ENCODE assay signal across 37 cellular contexts in the genomic region with DNA sequence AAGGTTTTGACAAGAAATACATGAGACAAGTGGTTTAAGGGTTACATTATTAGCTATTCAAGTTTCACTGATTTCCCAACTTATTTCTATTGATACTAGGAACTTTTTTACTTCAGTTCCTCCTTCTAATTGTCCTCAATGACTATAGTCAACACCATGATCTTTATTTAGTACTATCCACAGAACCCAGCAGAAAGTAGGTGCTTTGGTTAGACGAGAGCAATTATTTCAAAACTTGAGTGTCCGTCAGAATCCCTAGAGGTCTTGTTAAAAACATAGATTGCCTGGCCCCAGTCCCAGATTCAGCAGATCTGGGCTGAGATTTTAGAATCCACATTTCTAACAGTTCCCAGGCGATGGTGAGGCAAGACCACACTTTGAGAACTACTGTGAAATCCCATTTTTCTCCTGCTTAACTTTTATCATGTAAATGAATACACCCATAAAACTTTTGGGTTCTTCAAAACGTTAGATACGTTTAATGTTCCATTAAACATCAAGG. TPM values are rescaled to one million over a fixed set of nuclear protein-coding genes. Genes with fewer than 3 reads are reported as not detected.
"Had no signal": no experiment of that assay in that cellular context is flagged by ENCODE, and none has a peak within 500 bp of the region (broad histone marks: within the 10 kb centered on the region; RNA-seq: fewer than 3 reads in every experiment).

No MANE protein-coding gene starts in this region.

- H3K9me3 ChIP-seq: adrenal gland, body of pancreas, MG63, Peyer's patch, SJSA1 had no signal

- H3K27me3 ChIP-seq: adrenal gland, body of pancreas, MG63, Peyer's patch, SJSA1 had no signal

- H3K4me3 ChIP-seq: adrenal gland, body of pancreas, MG63, Peyer's patch, SJSA1 had no signal

- H3K4me1 ChIP-seq: Peyer's patch had no signal

- ATAC-seq: activated CD8-positive, alpha-beta T cell treated with anti-CD3 and anti-CD28 coated beads, Interleukin-2, amount 10 ng/mL, durations not matched to agents 7 days and 5 days; body of pancreas; PC-3 had no signal

- H3K27ac ChIP-seq: adrenal gland, body of pancreas, Peyer's patch, SJSA1, VCaP had no signal

- DNase-seq: activated CD4-positive, alpha-beta T cell treated with anti-CD3 and anti-CD28 coated beads for 1 hour; activated CD4-positive, alpha-beta T cell treated with anti-CD3 and anti-CD28 coated beads, Interleukin-2, amount 10 ng/mL, durations not matched to agents 24 days and 14 days; activated CD4-positive, alpha-beta T cell treated with anti-CD3 and anti-CD28 coated beads, Interleukin-2, amount 50 U/mL, for 4 hours; activated CD4-positive, CD25-positive, alpha-beta regulatory T cell; activated CD8-positive, alpha-beta T cell treated with anti-CD3 and anti-CD28 coated beads, Interleukin-2, amount 10 ng/mL, durations not matched to agents 7 days and 5 days; activated gamma-delta T cell; activated naive CD4-positive, alpha-beta T cell treated with Interleukin-2 at 50 U/mL for 16 hours; activated naive CD8-positive, alpha-beta T cell treated with anti-CD3 and anti-CD28 coated beads, Interleukin-2, amount 10 ng/mL, durations not matched to agents 7 days and 5 days; activated T-cell treated with anti-CD3 and anti-CD28 coated beads, Interleukin-2, amount 50 U/mL, for 24 hours; adrenal gland; body of pancreas; central memory CD4-positive, alpha-beta T cell; Karpas-422; KBM-7; MG63; NCI-H1048; NCI-H1105 treated with DMSO at 0.1 percent for 48 hours; NCI-H1436; NCI-H1694; NCI-H1930; NCI-H2081 treated with DMSO at 0.1 percent for 48 hours; NCI-H510A; NCI-H748 treated with DMSO at 0.1 percent for 48 hours; NK-92 treated with Interleukin-12 subunit alpha and Interleukin-12 subunit beta, amount 100 ng/mL, for 24 hours; PC-3; Peyer's patch; RPMI8226; SHP77 treated with DMSO at 0.1 percent for 48 hours; SW 1271; T-helper 1 cell; T-helper 2 cell; T-helper 9 cell had no signal

RNA-seq across cellular contexts. Expression of gene EXOC1L, which starts 51.8 kb away (rescaled TPM):
- total RNA-seq: activated CD4-positive, alpha-beta T cell treated with anti-CD3 and anti-CD28 coated beads, Interleukin-2, amount 10 ng/mL, durations not matched to agents 24 days and 14 days; activated CD8-positive, alpha-beta T cell treated with anti-CD3 and anti-CD28 coated beads, Interleukin-2, amount 10 ng/mL, durations not matched to agents 7 days and 5 days; activated naive CD8-positive, alpha-beta T cell treated with anti-CD3 and anti-CD28 coated beads, Interleukin-2, amount 10 ng/mL, durations not matched to agents 7 days and 5 days; activated T-helper 2 cell treated with anti-CD3 and anti-CD28 coated beads, Interferon-gamma antibody, Interleukin-2, Interleukin-4, amounts not matched to agents 10 μg/mL and 5 μg/mL and 100 μg/mL, durations not matched to agents 14 hours and 24 hours and 36 hours; adrenal gland; astrocyte; body of pancreas; bronchial epithelial cell; PC-3; Peyer's patch; SJSA1 had no signal
